ENCODE assay signal across 1 cellular context in genomic region chr3:124859025-124859424, GRCh38.
TF ChIP-seq lines count a peak whose summit lies in the region.

No MANE protein-coding gene starts in this region.

TF ChIP-seq in HCT116, 20 proteins besides CTCF, POLR2A, EP300 and RAD21 (continued from another document):
- TF ChIP-seq ATF3 (IDR thresholded peaks at IDR 0.05): no peak
- no peak for TF ChIP-seq FOSL1 (IDR thresholded peaks at IDR 0.05; ENCODE audit: low read depth)
